In the genomic region with DNA sequence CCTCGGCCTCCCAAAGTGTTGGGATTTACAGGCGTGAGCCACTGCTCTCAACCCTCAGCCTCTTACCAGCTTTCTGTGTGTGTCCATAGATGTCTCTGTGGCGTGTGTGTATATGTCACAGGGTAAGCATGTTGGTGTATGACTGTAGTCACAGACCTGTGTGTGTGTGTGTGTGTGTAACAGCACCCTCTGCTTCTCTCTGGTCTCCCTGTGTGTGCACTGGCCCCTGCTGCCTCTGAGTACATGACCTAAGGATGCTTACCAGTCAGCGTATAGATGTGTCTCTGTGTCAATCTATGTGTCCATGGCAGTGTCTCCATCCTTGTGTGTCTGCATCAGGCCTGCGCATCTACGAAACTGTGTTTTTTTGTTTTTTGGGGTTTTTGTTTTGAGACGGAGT, we compare ENCODE assay signal across 15 cellular contexts. TPM values are rescaled to one million over a fixed set of nuclear protein-coding genes. Genes with fewer than 3 reads are reported as not detected.
DNase-seq lines count a peak whose midpoint lies in the region; ATAC-seq and TF ChIP-seq lines count a peak whose summit lies in the region.
"Had no signal": no experiment of that assay in that cellular context is flagged by ENCODE, and none has a peak within 500 bp of the region (broad histone marks: within the 10 kb centered on the region; RNA-seq: fewer than 3 reads in every experiment).

No MANE protein-coding gene starts in this region.

- H3K4me1 Mint-ChIP-seq in CD4-positive, alpha-beta T cell (ENCODE audit: low read depth) = peaks cover 18% of the 10 kb centered on the region

- H3K9me3 Mint-ChIP-seq in CD4-positive, alpha-beta T cell = no peaks in the 10 kb centered on the region

- no peak for TF ChIP-seq EP300 in esophagus muscularis mucosa (IDR thresholded peaks at IDR 0.05)

- H3K4ac ChIP-seq in trophoblast cell (ENCODE audit: low read depth, low read length) = no peak overlapping the region

- peak overlapping the region; percentile 0 for H2BK5ac ChIP-seq in trophoblast cell (ENCODE audit: low read depth, low read length, poor library complexity)

- no peak overlapping the region for H3K9ac ChIP-seq in trophoblast cell (ENCODE audit: low read length)
- H3K9ac ChIP-seq: BLaER1 had no signal

- no peak overlapping the region for H3K4me3 Mint-ChIP-seq in CD4-positive, alpha-beta T cell

- H3K27ac Mint-ChIP-seq in CD4-positive, alpha-beta T cell = peak overlapping the region; percentile 18

- H3K36me3 Mint-ChIP-seq in CD4-positive, alpha-beta T cell (ENCODE audit: low read depth) = no peaks in the 10 kb centered on the region

- H3K79me1 ChIP-seq in trophoblast cell (ENCODE audit: low read length) = peaks cover 39% of the 10 kb centered on the region

- peak overlapping the region; percentile 77 for H3K18ac ChIP-seq in trophoblast cell (ENCODE audit: low read length)

- no peak for DNase-seq in CD4-positive, alpha-beta T cell
- DNase-seq in RWPE1 (ENCODE audit: low spot score) (no peak), esophagus muscularis mucosa (ENCODE audit: extremely low spot score) (no peak), trophoblast cell (no peak), NCI-H2081 treated with DMSO at 0.1 percent for 48 hours (lab: John Stamatoyannopoulos, UW) (no peak), MG63 (no peak)
- DNase-seq in activated CD8-positive, alpha-beta memory T cell treated with anti-CD3 and anti-CD28 coated beads for 24 hours = no peak
- DNase-seq: NCI-H2081; posterior cingulate gyrus; stimulated activated CD4-positive, alpha-beta T cell treated with anti-CD3 and anti-CD28 coated beads, Interleukin-2, amount 100 ng/mL, for 24 hours had no signal

- H4K12ac ChIP-seq in trophoblast cell (ENCODE audit: low read depth, low read length) = no peak overlapping the region

- H2BK12ac ChIP-seq in trophoblast cell (ENCODE audit: low read length) = peak overlapping the region; percentile 84

- CTCF ChIA-PET in CD4-positive, alpha-beta T cell (lab: Charles Lee) = no interaction called here
- CTCF ChIA-PET in RWPE1 (lab: Yijun Ruan, JAX) = interaction anchor here (1.2 to 2.9 kb wide), 2 partner anchors 20 to 37 kb away, joined by 4 to 11 read pairs; no protein-coding TSS in a partner anchor

- H3K79me2 ChIP-seq in trophoblast cell (ENCODE audit: control insufficient read depth, insufficient read depth, low read length, poor library complexity) = peaks cover 9% of the 10 kb centered on the region

- H3K4me3 ChIP-seq in esophagus muscularis mucosa (no peak overlapping the region), trophoblast cell (ENCODE audit: low read depth, low read length) (no peak overlapping the region), MG63 (no peak overlapping the region)
- H3K4me3 ChIP-seq: BLaER1, GM12878 had no signal

- peaks cover 23% of the 10 kb centered on the region for H3K27me3 Mint-ChIP-seq in CD4-positive, alpha-beta T cell

- H3K27me3 ChIP-seq in CD4-positive, alpha-beta T cell (ENCODE audit: control insufficient read depth, insufficient read depth, low read length) = peaks cover 7% of the 10 kb centered on the region
- no peaks in the 10 kb centered on the region for H3K27me3 ChIP-seq in esophagus muscularis mucosa
- H3K27me3 ChIP-seq in trophoblast cell (ENCODE audit: insufficient read depth, low read length) = no peaks in the 10 kb centered on the region
- no peaks in the 10 kb centered on the region for H3K27me3 ChIP-seq in MG63

- no peak overlapping the region for H3K23ac ChIP-seq in trophoblast cell (ENCODE audit: low read length)

- H4K8ac ChIP-seq in trophoblast cell (ENCODE audit: low read depth, low read length) = peak overlapping the region; percentile 48

- WGBS in esophagus muscularis mucosa = 90% methylated on average over 7 of the region's 7 CpGs
- no CpG with 5 or more reads among the region's 7 CpGs for WGBS in trophoblast cell (ENCODE audit: extremely low coverage, insufficient coverage, insufficient read length)

- POLR2A ChIA-PET in CD4-positive, alpha-beta T cell (lab: Charles Lee) = no interaction called here
- POLR2A ChIA-PET in RWPE1 (lab: Yijun Ruan, JAX; ENCODE audit: low non-redundant PET) = interaction anchor here (0.6 to 1.0 kb wide), 2 partner anchors 21 to 22 kb away, joined by 3 to 4 read pairs; no protein-coding TSS in a partner anchor

- peak overlapping the region; percentile 96 for H2AK5ac ChIP-seq in trophoblast cell (ENCODE audit: low read length)

- no peak overlapping the region for H3K4me2 ChIP-seq in trophoblast cell (ENCODE audit: low read length)
- H3K4me2 ChIP-seq: BLaER1 had no signal

- H3K9me3 ChIP-seq in CD4-positive, alpha-beta T cell (ENCODE audit: control insufficient read depth, low read length) = no peaks in the 10 kb centered on the region
- H3K9me3 ChIP-seq in esophagus muscularis mucosa (no peaks in the 10 kb centered on the region), trophoblast cell (ENCODE audit: insufficient read depth, low read depth, low read length) (no peaks in the 10 kb centered on the region), MG63 (no peaks in the 10 kb centered on the region)
- H3K9me3 ChIP-seq: BLaER1 had no signal

- no peak for TF ChIP-seq CTCF in CD4-positive, alpha-beta T cell (IDR thresholded peaks at IDR 0.05)
- TF ChIP-seq CTCF in RWPE1 (conservative IDR thresholded peaks at IDR 0.05; ENCODE audit: low read depth) = no peak
- TF ChIP-seq CTCF in esophagus muscularis mucosa (IDR thresholded peaks at IDR 0.05) = no peak

- H2AFZ ChIP-seq in trophoblast cell (ENCODE audit: insufficient read depth, low read length, poor library complexity) = no peak overlapping the region

- H3K4me1 ChIP-seq in esophagus muscularis mucosa (peaks cover 9 to 89% (median 80%) of the 10 kb centered on the region in 4 donors), trophoblast cell (ENCODE audit: control insufficient read depth in 1 of 2, insufficient read depth in 2 of 2, low read length in 2 of 2) (peaks cover 38 to 51% of the 10 kb centered on the region in 2 experiments)

- H3K14ac ChIP-seq in trophoblast cell (ENCODE audit: low read length) = peak overlapping the region; percentile 65

- TF ChIP-seq POLR2A in esophagus muscularis mucosa (IDR thresholded peaks at IDR 0.05; ENCODE audit: low read depth) = no peak

- H4K91ac ChIP-seq in trophoblast cell (ENCODE audit: low read depth, low read length) = peak overlapping the region; percentile 25

- no peak for ATAC-seq in CD4-positive, alpha-beta T cell (ENCODE audit: poor library complexity)
- ATAC-seq in HG02610 (IDR thresholded peaks at IDR 0.05; ENCODE audit: unreplicated experiment) = no peak
- ATAC-seq: GM12878 had no signal

- intact Hi-C loops in CD4-positive, alpha-beta T cell (cut with DNase I, micrococcal nuclease) = loop anchor here (1.0 to 5.0 kb wide), 2 partner anchors 38 kb away; partner anchors contain the start of gene HNRNPUL1 (in 1 of the 2)
- intact Hi-C loops in esophagus muscularis mucosa (cut with DNase I) = no loop called here

- H2BK120ac ChIP-seq in trophoblast cell (ENCODE audit: insufficient read depth, low read length, poor library complexity) = peak overlapping the region; percentile 39

- no peak overlapping the region for H3K27ac ChIP-seq in CD4-positive, alpha-beta T cell (ENCODE audit: low read depth, low read length)
- peak overlapping the region; percentile 98 for H3K27ac ChIP-seq in RWPE1
- peak overlapping the region; percentile 84 to 95 (median 89) for H3K27ac ChIP-seq in esophagus muscularis mucosa (replicated peaks in 1 of 4)
- H3K27ac ChIP-seq in trophoblast cell (ENCODE audit: low read depth, low read length) = peak overlapping the region; percentile 95
- H3K27ac ChIP-seq: BLaER1, HL-60 had no signal

- H3K36me3 ChIP-seq in esophagus muscularis mucosa (peaks cover 0 to 25% (median 5%) of the 10 kb centered on the region in 4 donors), trophoblast cell (ENCODE audit: control insufficient read depth in 1 of 2, insufficient read depth in 2 of 2, low read length in 2 of 2) (peaks cover 28 to 34% of the 10 kb centered on the region in 2 experiments), MG63 (peaks cover 88% of the 10 kb centered on the region)
- H3K36me3 ChIP-seq: BLaER1 had no signal

RNA-seq across cellular contexts. Expression of gene AXL, which starts 5.6 kb away (rescaled TPM):
- under 1 TPM; 0.30 to 0.42 TPM for total RNA-seq in CD4-positive, alpha-beta T cell
- 100 to 1,000 TPM; 112 to 243 (median 172) TPM for total RNA-seq in esophagus muscularis mucosa
- 76.6 and 78.9 TPM in 2 replicates for polyA plus RNA-seq in trophoblast cell (2013)
- total RNA-seq in MG63 (2014; rRNA removed; shearing (Covaris generic); ENCODE audit: low replicate concordance) = 294 and 355 TPM in 2 replicates

RNA-seq across cellular contexts. Expression of gene CYP2S1, which starts 31.6 kb away (rescaled TPM):
- total RNA-seq in CD4-positive, alpha-beta T cell = under 1 TPM; 0.78 to 0.82 TPM
- 1 to 10 TPM; 1.7 to 3.0 (median 2.3) TPM for total RNA-seq in esophagus muscularis mucosa
- 10.3 and 11.2 TPM in 2 replicates for polyA plus RNA-seq in trophoblast cell (2013)
- 3.9 and 5.0 TPM in 2 replicates for total RNA-seq in MG63 (2014; rRNA removed; shearing (Covaris generic); ENCODE audit: low replicate concordance)
- total RNA-seq: lung microvascular endothelial cell had no signal

RNA-seq across cellular contexts. Expression of gene HNRNPUL1, which starts 39.5 kb away (rescaled TPM):
- 100 to 1,000 TPM; 367 to 388 TPM for total RNA-seq in CD4-positive, alpha-beta T cell
- total RNA-seq in esophagus muscularis mucosa = 100 to 1,000 TPM; 148 to 207 (median 179) TPM
- polyA plus RNA-seq in trophoblast cell (2013) = 233 and 238 TPM in 2 replicates
- total RNA-seq in MG63 (2014; rRNA removed; shearing (Covaris generic); ENCODE audit: low replicate concordance) = 149 and 151 TPM in 2 replicates

Comparison
In these comparisons a context has a peak if more than half of its experiments do, and no peak if none do; other contexts are left out.
1. RNA of gene AXL, which starts 5.6 kb away (total RNA-seq): 294 to 355 TPM in MG63 and 112 to 243 TPM in esophagus muscularis mucosa; 0.30 to 0.42 TPM in CD4-positive, alpha-beta T cell; every median in the first group is over 10 times any median in the second.